Comparison of ENCODE assay signal across 1 cellular context in the genomic region with DNA sequence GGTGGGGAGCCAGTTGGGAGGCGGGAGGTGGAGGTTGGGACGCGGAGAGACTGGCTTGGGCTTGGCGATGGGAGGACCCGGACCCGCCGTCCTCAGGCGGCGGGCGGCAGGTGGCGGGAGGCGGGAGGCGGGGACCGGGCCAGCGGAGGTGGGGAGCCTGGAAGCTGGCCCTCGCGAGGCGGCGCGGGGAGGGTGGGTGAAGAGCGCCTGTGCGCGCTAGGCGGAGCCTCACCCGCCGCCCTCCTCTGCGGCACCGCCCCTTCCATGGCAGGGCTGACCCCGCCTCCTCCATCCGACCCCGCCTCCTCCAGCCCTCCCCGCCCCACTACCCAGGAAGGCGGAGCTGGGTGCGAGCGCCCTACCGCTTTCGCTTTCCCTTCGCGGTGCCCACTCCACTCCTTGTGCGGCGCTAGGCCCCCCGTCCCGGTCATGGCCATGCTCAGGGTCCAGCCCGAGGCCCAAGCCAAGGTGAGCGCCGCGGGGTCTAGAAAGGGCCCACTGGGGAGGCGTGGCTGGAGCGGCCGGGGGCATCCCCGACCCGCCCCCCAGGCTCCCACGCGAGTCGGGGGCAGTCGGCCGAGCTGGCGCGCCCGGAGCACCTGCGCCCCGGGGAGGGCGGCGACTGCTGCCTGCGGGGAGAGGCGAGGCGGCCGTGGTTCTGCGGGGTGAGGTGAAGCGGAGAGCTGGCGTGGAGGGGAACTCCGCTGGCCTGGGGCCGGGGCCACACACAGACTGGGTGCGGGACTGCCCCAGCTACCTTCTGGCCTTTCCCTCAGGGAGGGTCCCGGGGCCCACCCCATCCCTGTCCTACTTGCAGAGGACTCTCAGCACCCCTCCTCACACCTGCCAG.
TF ChIP-seq lines count a peak whose summit lies in the region.

A gene (plus strand): TSS at position 361 of the 850 bp plus-strand sequence. CDS start 69 bp downstream, at position 430.

TF ChIP-seq in HepG2, 621 proteins besides CTCF, POLR2A, EP300 and RAD21 (continued from another document and continues in another):
- TF ChIP-seq, protein P1, sequence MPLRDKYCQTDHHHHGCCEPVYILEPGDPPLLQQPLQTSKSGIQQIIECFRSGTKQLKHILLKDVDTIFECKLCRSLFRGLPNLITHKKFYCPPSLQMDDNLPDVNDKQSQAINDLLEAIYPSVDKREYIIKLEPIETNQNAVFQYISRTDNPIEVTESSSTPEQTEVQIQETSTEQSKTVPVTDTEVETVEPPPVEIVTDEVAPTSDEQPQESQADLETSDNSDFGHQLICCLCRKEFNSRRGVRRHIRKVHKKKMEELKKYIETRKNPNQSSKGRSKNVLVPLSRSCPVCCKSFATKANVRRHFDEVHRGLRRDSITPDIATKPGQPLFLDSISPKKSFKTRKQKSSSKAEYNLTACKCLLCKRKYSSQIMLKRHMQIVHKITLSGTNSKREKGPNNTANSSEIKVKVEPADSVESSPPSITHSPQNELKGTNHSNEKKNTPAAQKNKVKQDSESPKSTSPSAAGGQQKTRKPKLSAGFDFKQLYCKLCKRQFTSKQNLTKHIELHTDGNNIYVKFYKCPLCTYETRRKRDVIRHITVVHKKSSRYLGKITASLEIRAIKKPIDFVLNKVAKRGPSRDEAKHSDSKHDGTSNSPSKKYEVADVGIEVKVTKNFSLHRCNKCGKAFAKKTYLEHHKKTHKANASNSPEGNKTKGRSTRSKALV (CRISPR knock-in tag; IDR thresholded peaks at IDR 0.05) = no peak
- peak; percentile 89 for TF ChIP-seq MAF1 (CRISPR knock-in tag; IDR thresholded peaks at IDR 0.05; ENCODE audit: borderline replicate concordance)
- TF ChIP-seq MIER2 (CRISPR knock-in tag; IDR thresholded peaks at IDR 0.05) = peak; percentile 66; the same call in 1 of the 2 replicates
- TF ChIP-seq, protein P2, sequence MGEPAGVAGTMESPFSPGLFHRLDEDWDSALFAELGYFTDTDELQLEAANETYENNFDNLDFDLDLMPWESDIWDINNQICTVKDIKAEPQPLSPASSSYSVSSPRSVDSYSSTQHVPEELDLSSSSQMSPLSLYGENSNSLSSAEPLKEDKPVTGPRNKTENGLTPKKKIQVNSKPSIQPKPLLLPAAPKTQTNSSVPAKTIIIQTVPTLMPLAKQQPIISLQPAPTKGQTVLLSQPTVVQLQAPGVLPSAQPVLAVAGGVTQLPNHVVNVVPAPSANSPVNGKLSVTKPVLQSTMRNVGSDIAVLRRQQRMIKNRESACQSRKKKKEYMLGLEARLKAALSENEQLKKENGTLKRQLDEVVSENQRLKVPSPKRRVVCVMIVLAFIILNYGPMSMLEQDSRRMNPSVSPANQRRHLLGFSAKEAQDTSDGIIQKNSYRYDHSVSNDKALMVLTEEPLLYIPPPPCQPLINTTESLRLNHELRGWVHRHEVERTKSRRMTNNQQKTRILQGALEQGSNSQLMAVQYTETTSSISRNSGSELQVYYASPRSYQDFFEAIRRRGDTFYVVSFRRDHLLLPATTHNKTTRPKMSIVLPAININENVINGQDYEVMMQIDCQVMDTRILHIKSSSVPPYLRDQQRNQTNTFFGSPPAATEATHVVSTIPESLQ (CRISPR knock-in tag; conservative IDR thresholded peaks at IDR 0.05) = no peak; the same call in 1 of the 2 replicates
- no peak; the same call in 1 of the 2 replicates for TF ChIP-seq CENPT (CRISPR knock-in tag; IDR thresholded peaks at IDR 0.05; ENCODE audit: low read depth)
- no peak for TF ChIP-seq SNRNP70 (IDR thresholded peaks at IDR 0.05; ENCODE audit: low read depth, low read length)
- TF ChIP-seq, protein P3, sequence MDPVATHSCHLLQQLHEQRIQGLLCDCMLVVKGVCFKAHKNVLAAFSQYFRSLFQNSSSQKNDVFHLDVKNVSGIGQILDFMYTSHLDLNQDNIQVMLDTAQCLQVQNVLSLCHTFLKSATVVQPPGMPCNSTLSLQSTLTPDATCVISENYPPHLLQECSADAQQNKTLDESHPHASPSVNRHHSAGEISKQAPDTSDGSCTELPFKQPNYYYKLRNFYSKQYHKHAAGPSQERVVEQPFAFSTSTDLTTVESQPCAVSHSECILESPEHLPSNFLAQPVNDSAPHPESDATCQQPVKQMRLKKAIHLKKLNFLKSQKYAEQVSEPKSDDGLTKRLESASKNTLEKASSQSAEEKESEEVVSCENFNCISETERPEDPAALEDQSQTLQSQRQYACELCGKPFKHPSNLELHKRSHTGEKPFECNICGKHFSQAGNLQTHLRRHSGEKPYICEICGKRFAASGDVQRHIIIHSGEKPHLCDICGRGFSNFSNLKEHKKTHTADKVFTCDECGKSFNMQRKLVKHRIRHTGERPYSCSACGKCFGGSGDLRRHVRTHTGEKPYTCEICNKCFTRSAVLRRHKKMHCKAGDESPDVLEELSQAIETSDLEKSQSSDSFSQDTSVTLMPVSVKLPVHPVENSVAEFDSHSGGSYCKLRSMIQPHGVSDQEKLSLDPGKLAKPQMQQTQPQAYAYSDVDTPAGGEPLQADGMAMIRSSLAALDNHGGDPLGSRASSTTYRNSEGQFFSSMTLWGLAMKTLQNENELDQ (CRISPR knock-in tag; IDR thresholded peaks at IDR 0.05; ENCODE audit: borderline replicate concordance) = peak; percentile 57; the same call in 1 of the 2 replicates
- TF ChIP-seq ZNF33A (CRISPR knock-in tag; IDR thresholded peaks at IDR 0.05; ENCODE audit: borderline replicate concordance) = no peak
- no peak for TF ChIP-seq PLRG1 (conservative IDR thresholded peaks at IDR 0.05)
- no peak for TF ChIP-seq CCDC6 (CRISPR knock-in tag; IDR thresholded peaks at IDR 0.05)
- peak; percentile 91 for TF ChIP-seq ZSCAN20 (CRISPR knock-in tag; IDR thresholded peaks at IDR 0.05; ENCODE audit: borderline replicate concordance)
- peak; percentile 89; the same call in 1 of the 2 replicates for TF ChIP-seq MEF2D (CRISPR knock-in tag; IDR thresholded peaks at IDR 0.05)
- 0 out of 2 replicates have a peak, but pooled peaks have one; percentile 58 for TF ChIP-seq MATR3 (CRISPR knock-in tag; IDR thresholded peaks at IDR 0.05)
- TF ChIP-seq, protein P4, sequence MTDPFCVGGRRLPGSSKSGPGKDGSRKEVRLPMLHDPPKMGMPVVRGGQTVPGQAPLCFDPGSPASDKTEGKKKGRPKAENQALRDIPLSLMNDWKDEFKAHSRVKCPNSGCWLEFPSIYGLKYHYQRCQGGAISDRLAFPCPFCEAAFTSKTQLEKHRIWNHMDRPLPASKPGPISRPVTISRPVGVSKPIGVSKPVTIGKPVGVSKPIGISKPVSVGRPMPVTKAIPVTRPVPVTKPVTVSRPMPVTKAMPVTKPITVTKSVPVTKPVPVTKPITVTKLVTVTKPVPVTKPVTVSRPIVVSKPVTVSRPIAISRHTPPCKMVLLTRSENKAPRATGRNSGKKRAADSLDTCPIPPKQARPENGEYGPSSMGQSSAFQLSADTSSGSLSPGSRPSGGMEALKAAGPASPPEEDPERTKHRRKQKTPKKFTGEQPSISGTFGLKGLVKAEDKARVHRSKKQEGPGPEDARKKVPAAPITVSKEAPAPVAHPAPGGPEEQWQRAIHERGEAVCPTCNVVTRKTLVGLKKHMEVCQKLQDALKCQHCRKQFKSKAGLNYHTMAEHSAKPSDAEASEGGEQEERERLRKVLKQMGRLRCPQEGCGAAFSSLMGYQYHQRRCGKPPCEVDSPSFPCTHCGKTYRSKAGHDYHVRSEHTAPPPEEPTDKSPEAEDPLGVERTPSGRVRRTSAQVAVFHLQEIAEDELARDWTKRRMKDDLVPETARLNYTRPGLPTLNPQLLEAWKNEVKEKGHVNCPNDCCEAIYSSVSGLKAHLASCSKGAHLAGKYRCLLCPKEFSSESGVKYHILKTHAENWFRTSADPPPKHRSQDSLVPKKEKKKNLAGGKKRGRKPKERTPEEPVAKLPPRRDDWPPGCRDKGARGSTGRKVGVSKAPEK (CRISPR knock-in tag; IDR thresholded peaks at IDR 0.05; ENCODE audit: borderline replicate concordance) = peak; percentile 7; the same call in 1 of the 2 replicates
- TF ChIP-seq, protein P5, sequence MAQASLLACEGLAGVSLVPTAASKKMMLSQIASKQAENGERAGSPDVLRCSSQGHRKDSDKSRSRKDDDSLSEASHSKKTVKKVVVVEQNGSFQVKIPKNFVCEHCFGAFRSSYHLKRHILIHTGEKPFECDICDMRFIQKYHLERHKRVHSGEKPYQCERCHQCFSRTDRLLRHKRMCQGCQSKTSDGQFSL (CRISPR knock-in tag; IDR thresholded peaks at IDR 0.05) = peak; percentile 66; the same call in 1 of the 2 replicates
- TF ChIP-seq TOPORS (CRISPR knock-in tag; IDR thresholded peaks at IDR 0.05) = no peak
- no peak; the same call in 1 of the 2 replicates for TF ChIP-seq ONECUT2 (CRISPR knock-in tag; IDR thresholded peaks at IDR 0.05)
- TF ChIP-seq, protein P6, sequence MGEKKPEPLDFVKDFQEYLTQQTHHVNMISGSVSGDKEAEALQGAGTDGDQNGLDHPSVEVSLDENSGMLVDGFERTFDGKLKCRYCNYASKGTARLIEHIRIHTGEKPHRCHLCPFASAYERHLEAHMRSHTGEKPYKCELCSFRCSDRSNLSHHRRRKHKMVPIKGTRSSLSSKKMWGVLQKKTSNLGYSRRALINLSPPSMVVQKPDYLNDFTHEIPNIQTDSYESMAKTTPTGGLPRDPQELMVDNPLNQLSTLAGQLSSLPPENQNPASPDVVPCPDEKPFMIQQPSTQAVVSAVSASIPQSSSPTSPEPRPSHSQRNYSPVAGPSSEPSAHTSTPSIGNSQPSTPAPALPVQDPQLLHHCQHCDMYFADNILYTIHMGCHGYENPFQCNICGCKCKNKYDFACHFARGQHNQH (CRISPR knock-in tag; IDR thresholded peaks at IDR 0.05) = peak; percentile 95
- TF ChIP-seq ZMYM2 (CRISPR knock-in tag; IDR thresholded peaks at IDR 0.05) = no peak
- TF ChIP-seq BRCA1 (CRISPR knock-in tag; IDR thresholded peaks at IDR 0.05) = no peak; the same call in 1 of the 2 replicates
- TF ChIP-seq SKI (IDR thresholded peaks at IDR 0.05; ENCODE audit: partially characterized antibody) = no peak
- TF ChIP-seq MXD4 (CRISPR knock-in tag; IDR thresholded peaks at IDR 0.05) = peak; percentile 98
- TF ChIP-seq KLF15 (CRISPR knock-in tag; IDR thresholded peaks at IDR 0.05; ENCODE audit: borderline replicate concordance) = peak; percentile 93
- 0 out of 2 replicates have a peak, but pooled peaks have one; percentile 47 for TF ChIP-seq DPF2 (CRISPR knock-in tag; IDR thresholded peaks at IDR 0.05; ENCODE audit: borderline replicate concordance, low read depth)
- TF ChIP-seq ZMYM3 (CRISPR knock-in tag; IDR thresholded peaks at IDR 0.05) = no peak
- TF ChIP-seq HOXA3 (CRISPR knock-in tag; IDR thresholded peaks at IDR 0.05) = peak; percentile 89
- TF ChIP-seq, protein P7, sequence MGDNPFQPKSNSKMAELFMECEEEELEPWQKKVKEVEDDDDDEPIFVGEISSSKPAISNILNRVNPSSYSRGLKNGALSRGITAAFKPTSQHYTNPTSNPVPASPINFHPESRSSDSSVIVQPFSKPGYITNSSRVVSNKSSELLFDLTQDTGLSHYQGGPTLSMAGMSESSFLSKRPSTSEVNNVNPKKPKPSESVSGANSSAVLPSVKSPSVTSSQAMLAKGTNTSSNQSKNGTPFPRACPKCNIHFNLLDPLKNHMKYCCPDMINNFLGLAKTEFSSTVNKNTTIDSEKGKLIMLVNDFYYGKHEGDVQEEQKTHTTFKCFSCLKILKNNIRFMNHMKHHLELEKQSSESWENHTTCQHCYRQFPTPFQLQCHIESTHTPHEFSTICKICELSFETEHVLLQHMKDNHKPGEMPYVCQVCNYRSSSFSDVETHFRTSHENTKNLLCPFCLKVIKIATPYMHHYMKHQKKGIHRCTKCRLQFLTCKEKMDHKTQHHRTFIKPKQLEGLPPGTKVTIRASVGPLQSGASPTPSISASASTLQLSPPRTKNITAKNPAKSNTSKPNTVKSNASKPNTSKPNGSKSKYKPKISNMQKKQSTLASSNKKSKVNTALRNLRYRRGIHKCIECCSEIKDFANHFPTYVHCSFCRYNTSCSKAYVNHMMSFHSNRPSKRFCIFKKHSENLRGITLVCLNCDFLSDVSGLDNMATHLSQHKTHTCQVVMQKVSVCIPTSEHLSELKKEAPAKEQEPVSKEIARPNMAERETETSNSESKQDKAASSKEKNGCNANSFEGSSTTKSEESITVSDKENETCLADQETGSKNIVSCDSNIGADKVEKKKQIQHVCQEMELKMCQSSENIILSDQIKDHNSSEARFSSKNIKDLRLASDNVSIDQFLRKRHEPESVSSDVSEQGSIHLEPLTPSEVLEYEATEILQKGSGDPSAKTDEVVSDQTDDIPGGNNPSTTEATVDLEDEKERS (CRISPR knock-in tag; IDR thresholded peaks at IDR 0.05) = peak; percentile 47; the same call in 1 of the 2 replicates
- TF ChIP-seq, protein P8, sequence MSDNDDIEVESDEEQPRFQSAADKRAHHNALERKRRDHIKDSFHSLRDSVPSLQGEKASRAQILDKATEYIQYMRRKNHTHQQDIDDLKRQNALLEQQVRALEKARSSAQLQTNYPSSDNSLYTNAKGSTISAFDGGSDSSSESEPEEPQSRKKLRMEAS (IDR thresholded peaks at IDR 0.05) = no peak
- TF ChIP-seq ZNF713 (CRISPR knock-in tag; IDR thresholded peaks at IDR 0.05) = peak; percentile 98
- 0 out of 2 replicates have a peak, but pooled peaks have one; percentile 62 for TF ChIP-seq ATAD3A (CRISPR knock-in tag; IDR thresholded peaks at IDR 0.05)
- TF ChIP-seq XBP1 (CRISPR knock-in tag; IDR thresholded peaks at IDR 0.05) = no peak; the same call in 1 of the 2 replicates
- TF ChIP-seq REL (CRISPR knock-in tag; conservative IDR thresholded peaks at IDR 0.05) = no peak
- TF ChIP-seq, protein P9, sequence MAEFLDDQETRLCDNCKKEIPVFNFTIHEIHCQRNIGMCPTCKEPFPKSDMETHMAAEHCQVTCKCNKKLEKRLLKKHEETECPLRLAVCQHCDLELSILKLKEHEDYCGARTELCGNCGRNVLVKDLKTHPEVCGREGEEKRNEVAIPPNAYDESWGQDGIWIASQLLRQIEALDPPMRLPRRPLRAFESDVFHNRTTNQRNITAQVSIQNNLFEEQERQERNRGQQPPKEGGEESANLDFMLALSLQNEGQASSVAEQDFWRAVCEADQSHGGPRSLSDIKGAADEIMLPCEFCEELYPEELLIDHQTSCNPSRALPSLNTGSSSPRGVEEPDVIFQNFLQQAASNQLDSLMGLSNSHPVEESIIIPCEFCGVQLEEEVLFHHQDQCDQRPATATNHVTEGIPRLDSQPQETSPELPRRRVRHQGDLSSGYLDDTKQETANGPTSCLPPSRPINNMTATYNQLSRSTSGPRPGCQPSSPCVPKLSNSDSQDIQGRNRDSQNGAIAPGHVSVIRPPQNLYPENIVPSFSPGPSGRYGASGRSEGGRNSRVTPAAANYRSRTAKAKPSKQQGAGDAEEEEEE (CRISPR knock-in tag; IDR thresholded peaks at IDR 0.05; ENCODE audit: borderline replicate concordance) = no peak; the same call in 1 of the 2 replicates
- no peak for TF ChIP-seq ZFYVE20 (CRISPR knock-in tag; IDR thresholded peaks at IDR 0.05; ENCODE audit: borderline replicate concordance, low read depth)
- TF ChIP-seq SOX6 (IDR thresholded peaks at IDR 0.05) = no peak
- peak; percentile 54 for TF ChIP-seq SOX6 (CRISPR knock-in tag; IDR thresholded peaks at IDR 0.05)
- TF ChIP-seq ISL2 (CRISPR knock-in tag; IDR thresholded peaks at IDR 0.05) = peak; percentile 83
- TF ChIP-seq CAMTA2 (CRISPR knock-in tag; IDR thresholded peaks at IDR 0.05; ENCODE audit: borderline replicate concordance) = peak; percentile 94
- TF ChIP-seq MTA1 (CRISPR knock-in tag; IDR thresholded peaks at IDR 0.05; ENCODE audit: borderline replicate concordance) = peak; percentile 22; the same call in 1 of the 2 replicates
- TF ChIP-seq ZNF563 (CRISPR knock-in tag; IDR thresholded peaks at IDR 0.05) = no peak
- TF ChIP-seq, protein P10, sequence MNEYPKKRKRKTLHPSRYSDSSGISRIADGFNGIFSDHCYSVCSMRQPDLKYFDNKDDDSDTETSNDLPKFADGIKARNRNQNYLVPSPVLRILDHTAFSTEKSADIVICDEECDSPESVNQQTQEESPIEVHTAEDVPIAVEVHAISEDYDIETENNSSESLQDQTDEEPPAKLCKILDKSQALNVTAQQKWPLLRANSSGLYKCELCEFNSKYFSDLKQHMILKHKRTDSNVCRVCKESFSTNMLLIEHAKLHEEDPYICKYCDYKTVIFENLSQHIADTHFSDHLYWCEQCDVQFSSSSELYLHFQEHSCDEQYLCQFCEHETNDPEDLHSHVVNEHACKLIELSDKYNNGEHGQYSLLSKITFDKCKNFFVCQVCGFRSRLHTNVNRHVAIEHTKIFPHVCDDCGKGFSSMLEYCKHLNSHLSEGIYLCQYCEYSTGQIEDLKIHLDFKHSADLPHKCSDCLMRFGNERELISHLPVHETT (CRISPR knock-in tag; conservative IDR thresholded peaks at IDR 0.05) = peak; percentile 78
